Comparison of ENCODE assay signal across 19 cellular contexts in the genomic region with DNA sequence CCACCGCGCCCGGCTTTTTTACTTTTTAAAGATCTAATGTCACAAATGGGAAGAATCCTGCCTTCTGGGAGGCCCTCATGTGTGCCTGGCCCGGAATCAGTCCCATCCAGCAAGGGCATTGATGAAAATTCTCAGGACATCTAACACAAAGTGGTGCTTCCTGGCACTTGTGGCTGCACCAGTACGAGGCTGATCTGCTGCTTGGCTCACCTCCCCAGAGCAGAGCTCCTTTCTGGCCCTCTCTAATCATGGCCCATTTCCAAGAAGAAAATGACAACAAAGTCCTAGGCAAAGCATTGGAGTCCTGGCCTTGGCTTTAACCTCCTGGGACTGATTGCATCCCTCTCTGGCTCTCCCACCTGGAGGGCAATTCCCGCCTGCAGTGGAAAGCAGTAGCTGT.
"Had no signal": no experiment of that assay in that cellular context is flagged by ENCODE, and none has a peak within 500 bp of the region (broad histone marks: within the 10 kb centered on the region; RNA-seq: fewer than 3 reads in every experiment).

No MANE protein-coding gene starts in this region.

- H3K27ac Mint-ChIP-seq: activated naive CD4-positive, alpha-beta T cell treated with anti-CD3 and anti-CD28 coated beads, Interleukin-2, amount 50 U/mL, for 24 hours; naive thymus-derived CD8-positive, alpha-beta T cell; stimulated activated naive CD8-positive, alpha-beta T cell treated with anti-CD3 and anti-CD28 coated beads, Interleukin-15, amount 100 ng/mL, for 72 hours had no signal

- ATAC-seq: naive thymus-derived CD8-positive, alpha-beta T cell; stimulated activated naive CD8-positive, alpha-beta T cell treated with anti-CD3 and anti-CD28 coated beads, Interleukin-15, amount 100 ng/mL, for 72 hours had no signal

- H3K9me3 Mint-ChIP-seq: activated naive CD4-positive, alpha-beta T cell treated with anti-CD3 and anti-CD28 coated beads, Interleukin-2, amount 50 U/mL, for 24 hours; naive thymus-derived CD8-positive, alpha-beta T cell; stimulated activated naive CD8-positive, alpha-beta T cell treated with anti-CD3 and anti-CD28 coated beads, Interleukin-15, amount 100 ng/mL, for 72 hours had no signal

- H3K4me3 Mint-ChIP-seq: activated naive CD4-positive, alpha-beta T cell treated with anti-CD3 and anti-CD28 coated beads, Interleukin-2, amount 50 U/mL, for 24 hours; naive thymus-derived CD8-positive, alpha-beta T cell; stimulated activated naive CD8-positive, alpha-beta T cell treated with anti-CD3 and anti-CD28 coated beads, Interleukin-15, amount 100 ng/mL, for 72 hours had no signal

- H3K27me3 Mint-ChIP-seq: activated naive CD4-positive, alpha-beta T cell treated with anti-CD3 and anti-CD28 coated beads, Interleukin-2, amount 50 U/mL, for 24 hours had no signal

- H3K27ac ChIP-seq: pancreas, right lobe of liver, suprapubic skin, upper lobe of left lung had no signal

- H2AFZ ChIP-seq: hepatocyte had no signal

- DNase-seq: activated CD4-positive, alpha-beta T cell treated with anti-CD3 and anti-CD28 coated beads, Interleukin-2, amount 50 U/mL, for 1 hour; activated CD8-positive, alpha-beta memory T cell treated with anti-CD3 and anti-CD28 coated beads, Interleukin-2, amount 50 U/mL, for 4 hours; activated gamma-delta T cell; activated T-cell treated with anti-CD3 and anti-CD28 coated beads, Interleukin-2, amount 50 U/mL, for 48 hours; dermis blood vessel endothelial cell; effector memory CD4-positive, alpha-beta T cell; mesendoderm; naive thymus-derived CD8-positive, alpha-beta T cell; pancreas; right lobe of liver; small intestine; stimulated activated CD4-positive, alpha-beta T cell treated with anti-CD3 and anti-CD28 coated beads, Interleukin-15, amount 100 ng/mL, for 24 hours; stimulated activated CD4-positive, alpha-beta T cell treated with anti-CD3 and anti-CD28 coated beads, Interleukin-2, amount 100 ng/mL, for 48 hours; stimulated activated naive CD8-positive, alpha-beta T cell treated with anti-CD3 and anti-CD28 coated beads, Interleukin-15, amount 100 ng/mL, for 72 hours; T1000; upper lobe of left lung had no signal

- H3K9me3 ChIP-seq: pancreas, right lobe of liver, suprapubic skin, upper lobe of left lung had no signal

- H3K27me3 ChIP-seq: hepatocyte, pancreas, right lobe of liver, suprapubic skin, upper lobe of left lung had no signal

- H3K4me1 ChIP-seq: pancreas, suprapubic skin had no signal

- H3K36me3 ChIP-seq: pancreas, right lobe of liver, suprapubic skin, upper lobe of left lung had no signal

- H3K36me3 Mint-ChIP-seq: activated naive CD4-positive, alpha-beta T cell treated with anti-CD3 and anti-CD28 coated beads, Interleukin-2, amount 50 U/mL, for 24 hours; naive thymus-derived CD8-positive, alpha-beta T cell had no signal

- H3K4me3 ChIP-seq: hepatocyte, pancreas, right lobe of liver, suprapubic skin, upper lobe of left lung had no signal
